In the genomic region with DNA sequence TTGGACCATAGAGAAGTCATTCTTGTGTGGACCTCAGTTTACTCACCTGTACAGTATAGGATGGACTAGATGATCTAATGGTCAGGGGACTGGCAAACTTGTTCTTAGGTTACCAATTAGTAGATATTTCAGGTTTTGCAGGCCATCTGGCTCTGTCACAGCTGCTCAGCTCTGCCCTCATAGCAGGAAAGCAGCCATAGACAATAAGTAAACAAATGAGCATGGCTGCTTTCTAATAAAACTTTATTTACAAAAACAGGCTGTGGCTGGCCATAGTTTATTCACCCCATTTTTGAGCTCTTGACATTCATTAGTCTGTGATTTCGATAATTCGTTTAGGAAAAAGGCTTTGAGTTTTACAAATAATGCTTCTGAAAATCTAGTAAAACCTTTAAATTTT, we compare ENCODE assay signal across 15 cellular contexts.
"Had no signal": no experiment of that assay in that cellular context is flagged by ENCODE, and none has a peak within 500 bp of the region (broad histone marks: within the 10 kb centered on the region; RNA-seq: fewer than 3 reads in every experiment).

No MANE protein-coding gene starts in this region.

- H3K9me3 ChIP-seq: tibial nerve, vagina had no signal

- ATAC-seq: activated T-cell treated with anti-CD3 and anti-CD28 coated beads, Interleukin-2, amount 50 U/mL, for 4 hours had no signal

- H3K9ac ChIP-seq: parathyroid adenoma had no signal

- H3K4me3 Mint-ChIP-seq: activated CD4-positive, alpha-beta memory T cell treated with anti-CD3 and anti-CD28 coated beads, Interleukin-2, amount 10 ng/mL, durations not matched to agents 7 days and 5 days; activated T-cell treated with anti-CD3 and anti-CD28 coated beads, Interleukin-2, amount 50 U/mL, for 4 hours had no signal

- H3K27ac Mint-ChIP-seq: activated CD4-positive, alpha-beta memory T cell treated with anti-CD3 and anti-CD28 coated beads, Interleukin-2, amount 10 ng/mL, durations not matched to agents 7 days and 5 days had no signal

- DNase-seq: activated CD4-positive, alpha-beta memory T cell treated with anti-CD3 and anti-CD28 coated beads, Interleukin-2, amount 10 ng/mL, durations not matched to agents 7 days and 5 days; activated CD4-positive, alpha-beta T cell treated with anti-CD3 and anti-CD28 coated beads for 4 hours; activated effector memory CD4-positive, alpha-beta T cell treated with Interleukin-2 at 50 U/mL for 16 hours; activated naive CD4-positive, alpha-beta T cell treated with anti-CD3 and anti-CD28 coated beads, Interleukin-2, amount 50 U/mL, for 16 hours; activated T-cell treated with anti-CD3 and anti-CD28 coated beads, Interleukin-2, amount 50 U/mL, for 4 hours; amniotic stem cell; midbrain; naive B cell; small intestine; stimulated activated CD4-positive, alpha-beta T cell treated with anti-CD3 and anti-CD28 coated beads, Interleukin-4, amount 100 ng/mL, for 24 hours; stimulated activated naive CD4-positive, alpha-beta T cell had no signal

- H3K9me3 Mint-ChIP-seq: activated CD4-positive, alpha-beta memory T cell treated with anti-CD3 and anti-CD28 coated beads, Interleukin-2, amount 10 ng/mL, durations not matched to agents 7 days and 5 days; activated T-cell treated with anti-CD3 and anti-CD28 coated beads, Interleukin-2, amount 50 U/mL, for 4 hours; naive B cell had no signal

- H3K4me3 ChIP-seq: lung, tibial nerve, vagina had no signal

- H3K27me3 ChIP-seq: tibial nerve, vagina had no signal

- H3K27ac ChIP-seq: parathyroid adenoma, tibial nerve, vagina had no signal

- H3K4me1 ChIP-seq: parathyroid adenoma had no signal

- H3K27me3 Mint-ChIP-seq: activated CD4-positive, alpha-beta memory T cell treated with anti-CD3 and anti-CD28 coated beads, Interleukin-2, amount 10 ng/mL, durations not matched to agents 7 days and 5 days; naive B cell had no signal

- H3K36me3 ChIP-seq: vagina had no signal

- H2AFZ ChIP-seq: parathyroid adenoma had no signal
